ENCODE assay signal across 1 cellular context in genomic region chr1:223081181-223081994, GRCh38.
TF ChIP-seq lines count a peak whose summit lies in the region.

No MANE protein-coding gene starts in this region.

TF ChIP-seq in H1, 55 proteins besides CTCF, POLR2A, EP300 and RAD21 (continued from another document):
- no peak for TF ChIP-seq CHD7 (IDR thresholded peaks at IDR 0.05; ENCODE audit: insufficient replicate concordance, low read length)
- no peak for TF ChIP-seq EZH2 (IDR thresholded peaks at IDR 0.05; ENCODE audit: low read depth, low read length, severe bottlenecking)
- peak; percentile 91 for TF ChIP-seq TEAD4 (IDR thresholded peaks at IDR 0.05; ENCODE audit: low read depth, low read length)
- TF ChIP-seq CREB1 (IDR thresholded peaks at IDR 0.05): peak; percentile 89
